ENCODE assay signal across 9 cellular contexts in the genomic region with DNA sequence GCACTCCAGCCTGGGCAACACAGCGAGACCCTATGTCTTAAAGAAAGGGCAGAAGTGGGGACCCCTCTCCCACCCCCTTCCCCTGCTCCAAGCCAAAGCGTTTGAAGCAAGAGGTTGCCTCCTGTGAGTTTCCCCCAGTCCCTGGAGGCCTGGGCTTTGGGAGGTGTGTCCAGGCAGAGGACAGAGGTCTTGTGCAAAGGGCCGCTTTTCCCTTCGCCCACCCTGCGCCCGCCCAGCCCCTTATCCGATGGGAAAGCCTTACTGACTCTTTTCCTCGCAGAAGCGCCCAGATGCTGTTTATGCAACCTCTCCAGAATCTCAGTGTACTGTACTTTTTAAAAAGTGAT. TPM values are rescaled to one million over a fixed set of nuclear protein-coding genes. Genes with fewer than 3 reads are reported as not detected.
DNase-seq lines count a peak whose midpoint lies in the region; TF ChIP-seq lines count a peak whose summit lies in the region.
"Had no signal": no experiment of that assay in that cellular context is flagged by ENCODE, and none has a peak within 500 bp of the region (broad histone marks: within the 10 kb centered on the region; RNA-seq: fewer than 3 reads in every experiment).

No MANE protein-coding gene starts in this region.

- no peak for TF ChIP-seq POLR2A in esophagus muscularis mucosa (IDR thresholded peaks at IDR 0.05; ENCODE audit: low read depth)

- no peak overlapping the region for H3K27ac ChIP-seq in PC-9
- peak overlapping the region; percentile 81 to 84 (median 84) for H3K27ac ChIP-seq in esophagus muscularis mucosa (replicated peaks in 1 of 4)

- H3K4me2 ChIP-seq in PC-9: peak overlapping the region; percentile 46

- WGBS in esophagus muscularis mucosa: 52% methylated on average over 9 of the region's 9 CpGs

- DNase-seq in DMS 273 treated with DMSO at 0.1 percent for 48 hours (lab: John Stamatoyannopoulos, UW) (peak; percentile 60), PC-9 (no peak), esophagus muscularis mucosa (ENCODE audit: extremely low spot score) (no peak), progenitor cell of endocrine pancreas (ENCODE audit: low spot score, unreplicated experiment) (no peak), G401 (ENCODE audit: low spot score) (no peak), NCI-H226 (no peak), amniotic stem cell (lab: John Stamatoyannopoulos, UW) (no peak)
- no peak for DNase-seq in stimulated activated CD4-positive, alpha-beta T cell treated with anti-CD3 and anti-CD28 coated beads, Interleukin-2, amount 100 ng/mL, for 48 hours
- DNase-seq: NCI-H2107 had no signal

- peak overlapping the region; percentile 59 for H3K4me3 Mint-ChIP-seq in progenitor cell of endocrine pancreas (ENCODE audit: low read depth)

- BruUV-seq in PC-9 (replicated peaks; lab: Mats Ljungman, UMichigan): no TSS peak

- no peak overlapping the region for H3K27ac Mint-ChIP-seq in progenitor cell of endocrine pancreas

- no peaks in the 10 kb centered on the region for H3K79me2 ChIP-seq in PC-9 (ENCODE audit: low read depth)

- H3K36me3 Mint-ChIP-seq in progenitor cell of endocrine pancreas (ENCODE audit: insufficient read depth): peaks cover 7% of the 10 kb centered on the region

- H4K20me1 ChIP-seq in PC-9 (ENCODE audit: insufficient read depth): no peaks in the 10 kb centered on the region

- POLR2A ChIA-PET in PC-9 (lab: Charles Lee; ENCODE audit: unreplicated experiment): no interaction called here

- H3K27me3 ChIP-seq in PC-9 (ENCODE audit: insufficient read depth, low read depth) (no peaks in the 10 kb centered on the region), esophagus muscularis mucosa (no peaks in the 10 kb centered on the region)

- peaks cover 44% of the 10 kb centered on the region for H3F3A ChIP-seq in PC-9 (ENCODE audit: insufficient read depth, low read depth)

- H3K27me3 Mint-ChIP-seq in progenitor cell of endocrine pancreas: no peaks in the 10 kb centered on the region

- in situ Hi-C loops in G401 (cut with HindIII; ENCODE audit: low sequenced_read_pairs): no loop called here

- no peak overlapping the region for H3K4me3 ChIP-seq in PC-9
- peak overlapping the region; percentile 53 to 58 (median 58) for H3K4me3 ChIP-seq in esophagus muscularis mucosa

- H3K36me3 ChIP-seq in PC-9 (ENCODE audit: low read depth): no peaks in the 10 kb centered on the region
- H3K36me3 ChIP-seq in esophagus muscularis mucosa: peaks cover 0 to 15% (median under 1%) of the 10 kb centered on the region in 4 donors

- TF ChIP-seq EP300 in esophagus muscularis mucosa (IDR thresholded peaks at IDR 0.05): no peak

- H2AFZ ChIP-seq in PC-9: no peak overlapping the region

- H3K4me1 ChIP-seq in PC-9 (replicated peaks; ENCODE audit: insufficient read depth): peaks cover 40% of the 10 kb centered on the region
- peaks cover 11 to 38% (median 28%) of the 10 kb centered on the region in 4 donors for H3K4me1 ChIP-seq in esophagus muscularis mucosa

- CTCF ChIA-PET in PC-9 (lab: Charles Lee): no interaction called here

- H3K9me3 Mint-ChIP-seq in progenitor cell of endocrine pancreas (ENCODE audit: low read depth): no peaks in the 10 kb centered on the region

- peaks cover 3% of the 10 kb centered on the region for H3K4me1 Mint-ChIP-seq in progenitor cell of endocrine pancreas (ENCODE audit: low read depth)

- H3K9me2 ChIP-seq in PC-9 (ENCODE audit: insufficient read depth): no peaks in the 10 kb centered on the region

- TF ChIP-seq CTCF in PC-9 (conservative IDR thresholded peaks at IDR 0.05): no peak
- no peak for TF ChIP-seq CTCF in esophagus muscularis mucosa (IDR thresholded peaks at IDR 0.05)
- TF ChIP-seq CTCF in progenitor cell of endocrine pancreas (IDR thresholded peaks at IDR 0.05; ENCODE audit: unreplicated experiment): no peak

- H3K9me3 ChIP-seq in PC-9 (ENCODE audit: insufficient read depth, low read depth): no peaks in the 10 kb centered on the region
- H3K9me3 ChIP-seq in esophagus muscularis mucosa: no peaks in the 10 kb centered on the region

- intact Hi-C loops in PC-9 (cut with micrococcal nuclease; ENCODE audit: unreplicated experiment) (loop anchor here (1.0 kb wide), 1 partner anchor 50 kb away; a partner anchor contains a TSS), esophagus muscularis mucosa (cut with DNase I) (no loop called here)

RNA-seq across cellular contexts. Expression of a gene that starts 50.6 kb away (rescaled TPM):
- total RNA-seq in PC-9 (2021): 364 and 374 TPM in 2 replicates
- total RNA-seq in esophagus muscularis mucosa: 100 to 1,000 TPM; 101 to 169 (median 136) TPM
- total RNA-seq in progenitor cell of endocrine pancreas: 605 and 607 TPM in 2 replicates
- total RNA-seq in G401 (2014; rRNA removed; shearing (Covaris generic)): 61.6 and 105 TPM in 2 replicates
